Comparison of ENCODE assay signal across 1 cellular context in the genomic region with DNA sequence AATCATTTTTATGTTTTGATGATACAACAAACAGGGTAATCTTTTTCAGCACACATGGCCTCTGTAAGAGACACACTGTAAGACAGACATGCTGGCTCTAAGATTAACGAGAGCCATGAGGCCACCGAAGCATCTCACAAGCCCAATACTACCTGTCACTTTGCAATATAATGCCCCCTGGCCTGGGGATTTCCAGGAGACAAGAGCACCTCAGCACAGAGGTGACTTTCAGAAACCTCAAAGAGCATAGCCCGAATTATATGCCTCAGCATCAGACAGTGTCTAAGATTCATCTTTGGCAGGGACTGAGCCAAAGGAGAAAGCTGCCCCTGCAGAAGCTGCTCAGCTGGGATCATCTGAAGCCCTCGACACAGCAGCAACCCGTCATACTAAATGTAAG.
TF ChIP-seq lines count a peak whose summit lies in the region.

No MANE protein-coding gene starts in this region.

TF ChIP-seq in GM23338, 12 proteins besides CTCF, POLR2A, EP300 and RAD21:
- TF ChIP-seq, protein P1, sequence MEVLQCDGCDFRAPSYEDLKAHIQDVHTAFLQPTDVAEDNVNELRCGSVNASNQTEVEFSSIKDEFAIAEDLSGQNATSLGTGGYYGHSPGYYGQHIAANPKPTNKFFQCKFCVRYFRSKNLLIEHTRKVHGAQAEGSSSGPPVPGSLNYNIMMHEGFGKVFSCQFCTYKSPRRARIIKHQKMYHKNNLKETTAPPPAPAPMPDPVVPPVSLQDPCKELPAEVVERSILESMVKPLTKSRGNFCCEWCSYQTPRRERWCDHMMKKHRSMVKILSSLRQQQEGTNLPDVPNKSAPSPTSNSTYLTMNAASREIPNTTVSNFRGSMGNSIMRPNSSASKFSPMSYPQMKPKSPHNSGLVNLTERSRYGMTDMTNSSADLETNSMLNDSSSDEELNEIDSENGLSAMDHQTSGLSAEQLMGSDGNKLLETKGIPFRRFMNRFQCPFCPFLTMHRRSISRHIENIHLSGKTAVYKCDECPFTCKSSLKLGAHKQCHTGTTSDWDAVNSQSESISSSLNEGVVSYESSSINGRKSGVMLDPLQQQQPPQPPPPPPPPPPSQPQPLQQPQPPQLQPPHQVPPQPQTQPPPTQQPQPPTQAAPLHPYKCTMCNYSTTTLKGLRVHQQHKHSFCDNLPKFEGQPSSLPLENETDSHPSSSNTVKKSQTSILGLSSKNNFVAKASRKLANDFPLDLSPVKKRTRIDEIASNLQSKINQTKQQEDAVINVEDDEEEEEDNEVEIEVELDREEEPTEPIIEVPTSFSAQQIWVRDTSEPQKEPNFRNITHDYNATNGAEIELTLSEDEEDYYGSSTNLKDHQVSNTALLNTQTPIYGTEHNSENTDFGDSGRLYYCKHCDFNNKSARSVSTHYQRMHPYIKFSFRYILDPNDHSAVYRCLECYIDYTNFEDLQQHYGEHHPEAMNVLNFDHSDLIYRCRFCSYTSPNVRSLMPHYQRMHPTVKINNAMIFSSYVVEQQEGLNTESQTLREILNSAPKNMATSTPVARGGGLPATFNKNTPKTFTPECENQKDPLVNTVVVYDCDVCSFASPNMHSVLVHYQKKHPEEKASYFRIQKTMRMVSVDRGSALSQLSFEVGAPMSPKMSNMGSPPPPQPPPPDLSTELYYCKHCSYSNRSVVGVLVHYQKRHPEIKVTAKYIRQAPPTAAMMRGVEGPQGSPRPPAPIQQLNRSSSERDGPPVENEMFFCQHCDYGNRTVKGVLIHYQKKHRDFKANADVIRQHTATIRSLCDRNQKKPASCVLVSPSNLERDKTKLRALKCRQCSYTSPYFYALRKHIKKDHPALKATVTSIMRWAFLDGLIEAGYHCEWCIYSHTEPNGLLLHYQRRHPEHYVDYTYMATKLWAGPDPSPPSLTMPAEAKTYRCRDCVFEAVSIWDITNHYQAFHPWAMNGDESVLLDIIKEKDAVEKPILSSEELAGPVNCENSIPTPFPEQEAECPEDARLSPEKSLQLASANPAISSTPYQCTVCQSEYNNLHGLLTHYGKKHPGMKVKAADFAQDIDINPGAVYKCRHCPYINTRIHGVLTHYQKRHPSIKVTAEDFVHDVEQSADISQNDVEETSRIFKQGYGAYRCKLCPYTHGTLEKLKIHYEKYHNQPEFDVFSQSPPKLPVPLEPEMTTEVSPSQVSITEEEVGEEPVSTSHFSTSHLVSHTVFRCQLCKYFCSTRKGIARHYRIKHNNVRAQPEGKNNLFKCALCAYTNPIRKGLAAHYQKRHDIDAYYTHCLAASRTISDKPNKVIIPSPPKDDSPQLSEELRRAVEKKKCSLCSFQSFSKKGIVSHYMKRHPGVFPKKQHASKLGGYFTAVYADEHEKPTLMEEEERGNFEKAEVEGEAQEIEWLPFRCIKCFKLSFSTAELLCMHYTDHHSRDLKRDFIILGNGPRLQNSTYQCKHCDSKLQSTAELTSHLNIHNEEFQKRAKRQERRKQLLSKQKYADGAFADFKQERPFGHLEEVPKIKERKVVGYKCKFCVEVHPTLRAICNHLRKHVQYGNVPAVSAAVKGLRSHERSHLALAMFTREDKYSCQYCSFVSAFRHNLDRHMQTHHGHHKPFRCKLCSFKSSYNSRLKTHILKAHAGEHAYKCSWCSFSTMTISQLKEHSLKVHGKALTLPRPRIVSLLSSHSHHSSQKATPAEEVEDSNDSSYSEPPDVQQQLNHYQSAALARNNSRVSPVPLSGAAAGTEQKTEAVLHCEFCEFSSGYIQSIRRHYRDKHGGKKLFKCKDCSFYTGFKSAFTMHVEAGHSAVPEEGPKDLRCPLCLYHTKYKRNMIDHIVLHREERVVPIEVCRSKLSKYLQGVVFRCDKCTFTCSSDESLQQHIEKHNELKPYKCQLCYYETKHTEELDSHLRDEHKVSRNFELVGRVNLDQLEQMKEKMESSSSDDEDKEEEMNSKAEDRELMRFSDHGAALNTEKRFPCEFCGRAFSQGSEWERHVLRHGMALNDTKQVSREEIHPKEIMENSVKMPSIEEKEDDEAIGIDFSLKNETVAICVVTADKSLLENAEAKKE (CRISPR knock-in tag; IDR thresholded peaks at IDR 0.05): no peak
- no peak for TF ChIP-seq NANOG (IDR thresholded peaks at IDR 0.05; ENCODE audit: borderline replicate concordance)
- no peak for TF ChIP-seq ZNF331 (CRISPR knock-in tag; IDR thresholded peaks at IDR 0.05; ENCODE audit: low read depth)
- no peak for TF ChIP-seq REST (IDR thresholded peaks at IDR 0.05; ENCODE audit: unreplicated experiment)
- no peak for TF ChIP-seq POLR2AphosphoS5 (IDR thresholded peaks at IDR 0.05; ENCODE audit: low read depth)
- no peak for TF ChIP-seq ZNF114 (CRISPR knock-in tag; IDR thresholded peaks at IDR 0.05)
- no peak for TF ChIP-seq EZH2 (IDR thresholded peaks at IDR 0.05; ENCODE audit: low read depth, unreplicated experiment)
- no peak for TF ChIP-seq JUNB (IDR thresholded peaks at IDR 0.05; ENCODE audit: unreplicated experiment)
- TF ChIP-seq CREB1 (CRISPR knock-in tag; IDR thresholded peaks at IDR 0.05; ENCODE audit: low read depth): no peak
- TF ChIP-seq STAT1 (IDR thresholded peaks at IDR 0.05; ENCODE audit: unreplicated experiment): no peak
- TF ChIP-seq EZH2phosphoT487 (IDR thresholded peaks at IDR 0.05; ENCODE audit: unreplicated experiment): no peak
- TF ChIP-seq, protein P2, sequence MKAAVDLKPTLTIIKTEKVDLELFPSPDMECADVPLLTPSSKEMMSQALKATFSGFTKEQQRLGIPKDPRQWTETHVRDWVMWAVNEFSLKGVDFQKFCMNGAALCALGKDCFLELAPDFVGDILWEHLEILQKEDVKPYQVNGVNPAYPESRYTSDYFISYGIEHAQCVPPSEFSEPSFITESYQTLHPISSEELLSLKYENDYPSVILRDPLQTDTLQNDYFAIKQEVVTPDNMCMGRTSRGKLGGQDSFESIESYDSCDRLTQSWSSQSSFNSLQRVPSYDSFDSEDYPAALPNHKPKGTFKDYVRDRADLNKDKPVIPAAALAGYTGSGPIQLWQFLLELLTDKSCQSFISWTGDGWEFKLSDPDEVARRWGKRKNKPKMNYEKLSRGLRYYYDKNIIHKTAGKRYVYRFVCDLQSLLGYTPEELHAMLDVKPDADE (IDR thresholded peaks at IDR 0.05): no peak
